ENCODE assay signal across 9 cellular contexts in genomic region chr17:42361781-42362186, GRCh38. TPM values are rescaled to one million over a fixed set of nuclear protein-coding genes. Genes with fewer than 3 reads are reported as not detected.
DNase-seq lines count a peak whose midpoint lies in the region; ATAC-seq, FAIRE-seq and TF ChIP-seq lines count a peak whose summit lies in the region.
"Had no signal": no experiment of that assay in that cellular context is flagged by ENCODE, and none has a peak within 500 bp of the region (broad histone marks: within the 10 kb centered on the region; RNA-seq: fewer than 3 reads in every experiment).

No MANE protein-coding gene starts in this region.

- no peaks in the 10 kb centered on the region for H3K9me3 ChIP-seq in A549
- H3K9me3 ChIP-seq in naive thymus-derived CD4-positive, alpha-beta T cell (ENCODE audit: control insufficient read depth in 2 of 3, low read length in 3 of 3), result no peaks in the 10 kb centered on the region

- H3K4me3 Mint-ChIP-seq in activated naive CD8-positive, alpha-beta T cell treated with anti-CD3 and anti-CD28 coated beads, Interleukin-2, amount 50 U/mL, for 24 hours, result peak overlapping the region; percentile 50
- peak overlapping the region in 4 of 10 donors; percentile 3 to 45 (median 23) for H3K4me3 Mint-ChIP-seq in naive thymus-derived CD4-positive, alpha-beta T cell

- peak; percentile 48 to 63 for ATAC-seq in A549
- ATAC-seq in activated naive CD8-positive, alpha-beta T cell treated with anti-CD3 and anti-CD28 coated beads, Interleukin-2, amount 50 U/mL, for 24 hours, result peak; percentile 91
- peak; percentile 71 for ATAC-seq in naive thymus-derived CD4-positive, alpha-beta T cell
- no peak for ATAC-seq in GM18517 (IDR thresholded peaks at IDR 0.05; ENCODE audit: unreplicated experiment)
- no peak for ATAC-seq in HG02852 (IDR thresholded peaks at IDR 0.05; ENCODE audit: unreplicated experiment)

- H3K27me3 Mint-ChIP-seq in activated naive CD8-positive, alpha-beta T cell treated with anti-CD3 and anti-CD28 coated beads, Interleukin-2, amount 50 U/mL, for 24 hours, result no peaks in the 10 kb centered on the region
- H3K27me3 Mint-ChIP-seq in naive thymus-derived CD4-positive, alpha-beta T cell, result no peaks in the 10 kb centered on the region

- H3K36me3 Mint-ChIP-seq in activated naive CD8-positive, alpha-beta T cell treated with anti-CD3 and anti-CD28 coated beads, Interleukin-2, amount 50 U/mL, for 24 hours (ENCODE audit: low read depth), result peaks cover 41% of the 10 kb centered on the region
- H3K36me3 Mint-ChIP-seq in naive thymus-derived CD4-positive, alpha-beta T cell, result peaks cover 6 to 43% (median 36%) of the 10 kb centered on the region in 5 donors

- H3K9me3 Mint-ChIP-seq in activated naive CD8-positive, alpha-beta T cell treated with anti-CD3 and anti-CD28 coated beads, Interleukin-2, amount 50 U/mL, for 24 hours, result peaks cover 3% of the 10 kb centered on the region
- H3K9me3 Mint-ChIP-seq in naive thymus-derived CD4-positive, alpha-beta T cell, result peaks cover 0 to 3% (median 0%) of the 10 kb centered on the region in 11 donors

- TF ChIP-seq CTCF in A549 (IDR thresholded peaks at IDR 0.05), result no peak

- POLR2A ChIA-PET in A549 (lab: Yijun Ruan, JAX), result interaction anchor here (1.1 kb wide), 1 partner anchor 27 kb away, joined by 3 read pairs; no protein-coding TSS in a partner anchor
- POLR2A ChIA-PET in naive thymus-derived CD4-positive, alpha-beta T cell (lab: Charles Lee), result interaction anchor here (0.8 to 1.4 kb wide), 3 partner anchors 20 to 51 kb away, joined by 3 to 5 read pairs (median 3); partner anchors contain the start of gene STAT3

- no peak for TF ChIP-seq POLR2A in A549 (IDR thresholded peaks at IDR 0.05; ENCODE audit: low read length)

- no peaks in the 10 kb centered on the region for H3K27me3 ChIP-seq in naive thymus-derived CD4-positive, alpha-beta T cell (ENCODE audit: control insufficient read depth in 2 of 2, insufficient read depth in 2 of 2, low read length in 2 of 2)

- peak overlapping the region; percentile 89 for H3K27ac Mint-ChIP-seq in activated naive CD8-positive, alpha-beta T cell treated with anti-CD3 and anti-CD28 coated beads, Interleukin-2, amount 50 U/mL, for 24 hours
- peak overlapping the region in 8 of 9 donors; percentile 12 to 80 (median 46) for H3K27ac Mint-ChIP-seq in naive thymus-derived CD4-positive, alpha-beta T cell

- no peak for TF ChIP-seq EP300 in A549 (IDR thresholded peaks at IDR 0.05)

- intact Hi-C loops in naive thymus-derived CD4-positive, alpha-beta T cell (cut with micrococcal nuclease), result loop anchor here in 1 of 2 donors (2.0 kb wide), 1 partner anchor 27 kb away; the partner anchor contains the start of gene STAT3

- no peak overlapping the region for H3K4me3 ChIP-seq in A549
- H3K4me3 ChIP-seq in naive thymus-derived CD4-positive, alpha-beta T cell (ENCODE audit: low read length), result no peak overlapping the region

- peaks cover 53% of the 10 kb centered on the region for H3K4me1 ChIP-seq in A549
- peaks cover 34 to 38% of the 10 kb centered on the region in 2 donors for H3K4me1 ChIP-seq in naive thymus-derived CD4-positive, alpha-beta T cell (ENCODE audit: control insufficient read depth in 2 of 2, insufficient read depth in 2 of 2, low read length in 2 of 2)

- WGBS in A549 (ENCODE audit: missing lambda C conversion rate), result 20% methylated on average over 2 of the region's 2 CpGs

- TF ChIP-seq RAD21 in A549 (conservative IDR thresholded peaks at IDR 0.05 in 1 of 2, IDR thresholded peaks at IDR 0.05 in 1 of 2), result no peak

- no peaks in the 10 kb centered on the region for H3K36me3 ChIP-seq in naive thymus-derived CD4-positive, alpha-beta T cell (ENCODE audit: control insufficient read depth in 2 of 3, insufficient read depth in 3 of 3, low read length in 3 of 3)

- H3K27ac ChIP-seq in A549, result peak overlapping the region in 1 of 2 experiments; percentile 53; a peak in 3 of 6 replicates
- no peak overlapping the region for H3K27ac ChIP-seq in naive thymus-derived CD4-positive, alpha-beta T cell (ENCODE audit: low read depth, low read length)

- peaks cover 81% of the 10 kb centered on the region for H3K4me1 Mint-ChIP-seq in activated naive CD8-positive, alpha-beta T cell treated with anti-CD3 and anti-CD28 coated beads, Interleukin-2, amount 50 U/mL, for 24 hours
- peaks cover 47 to 83% (median 72%) of the 10 kb centered on the region in 7 donors for H3K4me1 Mint-ChIP-seq in naive thymus-derived CD4-positive, alpha-beta T cell

- FAIRE-seq in A549 (lab: Jason Lieb, UNC) (peak; percentile 46), RCC 7860 (lab: Jason Lieb, UNC) (no peak)

- H3K4me2 ChIP-seq in A549, result peak overlapping the region; percentile 21

- DNase-seq in A549 (ENCODE audit: low read depth in 1 of 2, low spot score in 1 of 2), result peak in 1 of 2 experiments; percentile 39
- DNase-seq in RCC 7860 (ENCODE audit: low spot score), result peak; percentile 49
- DNase-seq in activated naive CD8-positive, alpha-beta T cell treated with anti-CD3 and anti-CD28 coated beads, Interleukin-2, amount 50 U/mL, for 24 hours, result peak; percentile 56
- peak in 1 of 9 donors; percentile 32 for DNase-seq in naive thymus-derived CD4-positive, alpha-beta T cell
- DNase-seq in NCI-H526 (lab: John Stamatoyannopoulos, UW), result no peak
- no peak for DNase-seq in HK-2 (ENCODE audit: unreplicated experiment)
- DNase-seq: NCI-H748 treated with DMSO at 0.1 percent for 48 hours had no signal

- CTCF ChIA-PET in A549 (lab: Yijun Ruan, JAX), result interaction anchor here (0.6 to 2.3 kb wide), 11 partner anchors 25 to 318 kb away, joined by 3 to 14 read pairs (median 4); no protein-coding TSS in a partner anchor
- CTCF ChIA-PET in naive thymus-derived CD4-positive, alpha-beta T cell (lab: Charles Lee), result interaction anchor here (0.7 kb wide), 1 partner anchor 69 kb away, joined by 3 read pairs; no protein-coding TSS in a partner anchor

TF ChIP-seq in A549, 52 proteins besides CTCF, POLR2A, EP300 and RAD21 (continues in another document):
- TF ChIP-seq CHD2 (IDR thresholded peaks at IDR 0.05; ENCODE audit: low read length, partially characterized antibody) (no peak), HMGXB4 (CRISPR knock-in tag; IDR thresholded peaks at IDR 0.05; ENCODE audit: borderline replicate concordance) (no peak), KDM1A (IDR thresholded peaks at IDR 0.05; ENCODE audit: low read depth) (no peak), USF2 (IDR thresholded peaks at IDR 0.05) (0 out of 2 replicates have a peak, but pooled peaks have one; percentile 15), RFX5 (IDR thresholded peaks at IDR 0.05) (no peak), HDAC2 (IDR thresholded peaks at IDR 0.05) (no peak), PHF8 (IDR thresholded peaks at IDR 0.05; ENCODE audit: borderline replicate concordance, low read depth) (no peak), GATA3 (IDR thresholded peaks at IDR 0.05; ENCODE audit: borderline replicate concordance) (no peak), HOXB5 (CRISPR knock-in tag; IDR thresholded peaks at IDR 0.05) (no peak), NPAS2 (CRISPR knock-in tag; IDR thresholded peaks at IDR 0.05; ENCODE audit: borderline replicate concordance) (no peak), CBX2 (IDR thresholded peaks at IDR 0.05; ENCODE audit: borderline replicate concordance, low read depth) (no peak), CBX8 (IDR thresholded peaks at IDR 0.05) (no peak), FOSL2 (IDR thresholded peaks at IDR 0.05) (no peak), FOSL2 (CRISPR knock-in tag; IDR thresholded peaks at IDR 0.05) (0 out of 2 replicates have a peak, but pooled peaks have one; percentile 24)

RNA-seq across cellular contexts. Expression of gene STAT3, which starts 26.5 kb away (rescaled TPM):
- polyA plus RNA-seq in A549 (2011; rRNA removed) (72.8 and 81.9 TPM in 2 replicates), A549 (2017; fragmentation: RNase III; extraction: RNeasy Plus Mini Kit Qiagen cat#74134 plus additional on column Dnase treatment) (97.8 to 115 TPM (median 109 TPM) in 3 replicates)
- polyA plus RNA-seq in A549 (2012; cell fraction: cytosol; rRNA removed), result 49.5 and 57.3 TPM in 2 replicates
- polyA plus RNA-seq in A549 (2012; cell fraction: nucleus; rRNA removed), result 80.0 and 101 TPM in 2 replicates
- 127 and 145 TPM in 2 replicates for polyA minus RNA-seq in A549 (2011; rRNA and poly(A)+ RNA removed)
- 100 to 1,000 TPM; 133 to 275 (median 231) TPM for total RNA-seq in naive thymus-derived CD4-positive, alpha-beta T cell
- 100 to 1,000 TPM; 159 to 189 TPM for polyA plus RNA-seq in naive thymus-derived CD4-positive, alpha-beta T cell

Comparison
In these comparisons a context has a peak if more than half of its experiments do, and no peak if none do; other contexts are left out.
1. ATAC-seq: peak in A549 (2 of 2), activated naive CD8-positive, alpha-beta T cell treated with anti-CD3 and anti-CD28 coated beads, Interleukin-2, amount 50 U/mL, for 24 hours (single experiment) and naive thymus-derived CD4-positive, alpha-beta T cell (single experiment); none in GM18517 (single experiment) and HG02852 (single experiment).
2. DNase-seq: peak in RCC 7860 (single experiment) and activated naive CD8-positive, alpha-beta T cell treated with anti-CD3 and anti-CD28 coated beads, Interleukin-2, amount 50 U/mL, for 24 hours (single experiment); none in NCI-H526 (0 of 2) and HK-2 (single experiment).